ENCODE assay signal across 1 cellular context in genomic region chr9:137129456-137130175, GRCh38.
TF ChIP-seq lines count a peak whose summit lies in the region.

No MANE protein-coding gene starts in this region.

TF ChIP-seq in K562, 482 proteins besides CTCF, POLR2A, EP300 and RAD21 (continued from another document):
- TF ChIP-seq MXD1 (CRISPR knock-in tag; IDR thresholded peaks at IDR 0.05; ENCODE audit: borderline replicate concordance, poor library complexity, severe bottlenecking) (no peak), ATF2 (CRISPR knock-in tag; IDR thresholded peaks at IDR 0.05) (no peak), TCF7L2 (IDR thresholded peaks at IDR 0.05; ENCODE audit: low read depth, low read length) (no peak), ZKSCAN1 (IDR thresholded peaks at IDR 0.05; ENCODE audit: low read depth, low read length) (0 out of 2 replicates have a peak, but pooled peaks have one; percentile 54), ZFP1 (CRISPR knock-in tag; IDR thresholded peaks at IDR 0.05) (no peak), TRIM25 (IDR thresholded peaks at IDR 0.05; ENCODE audit: borderline replicate concordance) (no peak), ZBTB49 (CRISPR knock-in tag; IDR thresholded peaks at IDR 0.05; ENCODE audit: borderline replicate concordance) (no peak), IFI16 (CRISPR knock-in tag; IDR thresholded peaks at IDR 0.05) (no peak), KLF10 (CRISPR knock-in tag; IDR thresholded peaks at IDR 0.05) (no peak), ZBTB34 (CRISPR knock-in tag; IDR thresholded peaks at IDR 0.05) (no peak), ZNF592 (IDR thresholded peaks at IDR 0.05) (0 out of 2 replicates have a peak, but pooled peaks have one; percentile 19), MECOM (CRISPR knock-in tag; IDR thresholded peaks at IDR 0.05) (no peak), TBL1XR1 (IDR thresholded peaks at IDR 0.05; ENCODE audit: low read length in 2 of 2) (no peak), ZNF644 (tag; IDR thresholded peaks at IDR 0.05; ENCODE audit: low read depth) (no peak), ZNF311 (CRISPR knock-in tag; IDR thresholded peaks at IDR 0.05) (no peak), PCBP2 (IDR thresholded peaks at IDR 0.05; ENCODE audit: low read depth, low read length, poor library complexity, severe bottlenecking) (no peak), STAT6 (CRISPR knock-in tag; IDR thresholded peaks at IDR 0.05) (no peak), ZBTB1 (CRISPR knock-in tag; IDR thresholded peaks at IDR 0.05; ENCODE audit: borderline replicate concordance, low read depth) (no peak), PML (IDR thresholded peaks at IDR 0.05; ENCODE audit: low read length) (0 out of 2 replicates have a peak, but pooled peaks have one; percentile 43), U2AF1 (optimal IDR thresholded peaks at IDR 0.05; ENCODE audit: low read depth, low read length) (peak; percentile 77), GTF3C2 (IDR thresholded peaks at IDR 0.05; ENCODE audit: borderline replicate concordance, extremely low read depth, insufficient read length) (no peak), ILF3 (IDR thresholded peaks at IDR 0.05; ENCODE audit: borderline replicate concordance) (no peak)
TF ChIP-seq in K562: peak in this region for 110.
